In the genomic region with DNA sequence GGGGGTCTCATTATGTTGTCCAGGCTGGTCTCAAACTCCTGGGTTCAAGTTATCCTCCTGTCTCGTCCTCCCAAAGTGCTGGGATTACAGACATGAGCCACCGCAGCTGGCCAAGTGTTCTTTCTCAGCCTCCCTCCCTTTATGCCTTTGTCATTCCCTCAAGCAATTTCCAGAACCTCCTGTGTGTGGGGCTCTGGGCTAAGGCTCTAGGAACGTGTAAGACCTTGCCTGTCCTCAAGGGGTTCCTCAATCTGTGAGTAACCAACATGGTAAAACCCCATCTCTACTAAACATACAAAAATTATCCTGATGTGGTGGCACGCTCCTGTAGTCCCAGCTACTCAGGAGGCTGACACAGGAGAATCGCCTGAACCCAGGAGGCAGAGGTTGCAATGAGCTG, we compare ENCODE assay signal across 1 cellular context.
TF ChIP-seq lines count a peak whose summit lies in the region.

No MANE protein-coding gene starts in this region.

TF ChIP-seq in GM12878, 131 proteins besides CTCF, POLR2A, EP300 and RAD21:
- TF ChIP-seq NFXL1 (IDR thresholded peaks at IDR 0.05; ENCODE audit: borderline replicate concordance) (no peak), MTA3 (IDR thresholded peaks at IDR 0.05; ENCODE audit: borderline replicate concordance, low read length) (no peak), CREB1 (IDR thresholded peaks at IDR 0.05; ENCODE audit: low read depth) (no peak), IRF3 (IDR thresholded peaks at IDR 0.05) (no peak), BRCA1 (IDR thresholded peaks at IDR 0.05; ENCODE audit: low read depth, low read length) (no peak), SREBF2 (IDR thresholded peaks at IDR 0.05; ENCODE audit: low read length) (no peak), MYC (IDR thresholded peaks at IDR 0.05; ENCODE audit: insufficient read depth, insufficient read length, insufficient replicate concordance, low read length, severe bottlenecking) (no peak), RBBP5 (conservative IDR thresholded peaks at IDR 0.05) (no peak), NR2C2 (IDR thresholded peaks at IDR 0.05; ENCODE audit: borderline replicate concordance, control insufficient read depth, insufficient read length, low read depth) (no peak), ZZZ3 (IDR thresholded peaks at IDR 0.05; ENCODE audit: control insufficient read depth, insufficient read length, low read depth) (no peak), KAT2A (conservative IDR thresholded peaks at IDR 0.05; ENCODE audit: control insufficient read depth, low read depth, low read length) (no peak), ZNF384 (IDR thresholded peaks at IDR 0.05; ENCODE audit: borderline replicate concordance, low read depth, low read length) (no peak), FOXM1 (IDR thresholded peaks at IDR 0.05; ENCODE audit: low read depth, low read length) (no peak)
- TF ChIP-seq, protein P1, sequence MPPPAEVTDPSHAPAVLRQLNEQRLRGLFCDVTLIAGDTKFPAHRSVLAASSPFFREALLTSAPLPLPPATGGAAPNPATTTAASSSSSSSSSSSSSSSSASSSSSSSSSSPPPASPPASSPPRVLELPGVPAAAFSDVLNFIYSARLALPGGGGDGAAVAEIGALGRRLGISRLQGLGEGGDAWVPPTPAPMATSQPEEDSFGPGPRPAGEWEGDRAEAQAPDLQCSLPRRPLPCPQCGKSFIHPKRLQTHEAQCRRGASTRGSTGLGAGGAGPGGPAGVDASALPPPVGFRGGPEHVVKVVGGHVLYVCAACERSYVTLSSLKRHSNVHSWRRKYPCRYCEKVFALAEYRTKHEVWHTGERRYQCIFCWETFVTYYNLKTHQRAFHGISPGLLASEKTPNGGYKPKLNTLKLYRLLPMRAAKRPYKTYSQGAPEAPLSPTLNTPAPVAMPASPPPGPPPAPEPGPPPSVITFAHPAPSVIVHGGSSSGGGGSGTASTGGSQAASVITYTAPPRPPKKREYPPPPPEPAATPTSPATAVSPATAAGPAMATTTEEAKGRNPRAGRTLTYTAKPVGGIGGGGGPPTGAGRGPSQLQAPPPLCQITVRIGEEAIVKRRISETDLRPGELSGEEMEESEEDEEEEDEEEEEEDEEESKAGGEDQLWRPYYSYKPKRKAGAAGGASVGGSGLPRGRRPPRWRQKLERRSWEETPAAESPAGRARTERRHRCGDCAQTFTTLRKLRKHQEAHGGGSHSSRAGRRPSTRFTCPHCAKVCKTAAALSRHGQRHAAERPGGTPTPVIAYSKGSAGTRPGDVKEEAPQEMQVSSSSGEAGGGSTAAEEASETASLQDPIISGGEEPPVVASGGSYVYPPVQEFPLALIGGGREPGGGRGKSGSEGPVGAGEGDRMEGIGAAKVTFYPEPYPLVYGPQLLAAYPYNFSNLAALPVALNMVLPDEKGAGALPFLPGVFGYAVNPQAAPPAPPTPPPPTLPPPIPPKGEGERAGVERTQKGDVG (CRISPR knock-in tag; IDR thresholded peaks at IDR 0.05) = no peak
- TF ChIP-seq, protein P2, sequence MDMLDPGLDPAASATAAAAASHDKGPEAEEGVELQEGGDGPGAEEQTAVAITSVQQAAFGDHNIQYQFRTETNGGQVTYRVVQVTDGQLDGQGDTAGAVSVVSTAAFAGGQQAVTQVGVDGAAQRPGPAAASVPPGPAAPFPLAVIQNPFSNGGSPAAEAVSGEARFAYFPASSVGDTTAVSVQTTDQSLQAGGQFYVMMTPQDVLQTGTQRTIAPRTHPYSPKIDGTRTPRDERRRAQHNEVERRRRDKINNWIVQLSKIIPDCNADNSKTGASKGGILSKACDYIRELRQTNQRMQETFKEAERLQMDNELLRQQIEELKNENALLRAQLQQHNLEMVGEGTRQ (IDR thresholded peaks at IDR 0.05; ENCODE audit: borderline replicate concordance, low read depth, low read length) = no peak
- TF ChIP-seq, protein P3, sequence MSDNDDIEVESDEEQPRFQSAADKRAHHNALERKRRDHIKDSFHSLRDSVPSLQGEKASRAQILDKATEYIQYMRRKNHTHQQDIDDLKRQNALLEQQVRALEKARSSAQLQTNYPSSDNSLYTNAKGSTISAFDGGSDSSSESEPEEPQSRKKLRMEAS (IDR thresholded peaks at IDR 0.05; ENCODE audit: low read depth, low read length) = no peak
- TF ChIP-seq, protein P4, sequence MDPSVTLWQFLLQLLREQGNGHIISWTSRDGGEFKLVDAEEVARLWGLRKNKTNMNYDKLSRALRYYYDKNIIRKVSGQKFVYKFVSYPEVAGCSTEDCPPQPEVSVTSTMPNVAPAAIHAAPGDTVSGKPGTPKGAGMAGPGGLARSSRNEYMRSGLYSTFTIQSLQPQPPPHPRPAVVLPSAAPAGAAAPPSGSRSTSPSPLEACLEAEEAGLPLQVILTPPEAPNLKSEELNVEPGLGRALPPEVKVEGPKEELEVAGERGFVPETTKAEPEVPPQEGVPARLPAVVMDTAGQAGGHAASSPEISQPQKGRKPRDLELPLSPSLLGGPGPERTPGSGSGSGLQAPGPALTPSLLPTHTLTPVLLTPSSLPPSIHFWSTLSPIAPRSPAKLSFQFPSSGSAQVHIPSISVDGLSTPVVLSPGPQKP (IDR thresholded peaks at IDR 0.05; ENCODE audit: low read depth, low read length) = no peak
- TF ChIP-seq, protein P5, sequence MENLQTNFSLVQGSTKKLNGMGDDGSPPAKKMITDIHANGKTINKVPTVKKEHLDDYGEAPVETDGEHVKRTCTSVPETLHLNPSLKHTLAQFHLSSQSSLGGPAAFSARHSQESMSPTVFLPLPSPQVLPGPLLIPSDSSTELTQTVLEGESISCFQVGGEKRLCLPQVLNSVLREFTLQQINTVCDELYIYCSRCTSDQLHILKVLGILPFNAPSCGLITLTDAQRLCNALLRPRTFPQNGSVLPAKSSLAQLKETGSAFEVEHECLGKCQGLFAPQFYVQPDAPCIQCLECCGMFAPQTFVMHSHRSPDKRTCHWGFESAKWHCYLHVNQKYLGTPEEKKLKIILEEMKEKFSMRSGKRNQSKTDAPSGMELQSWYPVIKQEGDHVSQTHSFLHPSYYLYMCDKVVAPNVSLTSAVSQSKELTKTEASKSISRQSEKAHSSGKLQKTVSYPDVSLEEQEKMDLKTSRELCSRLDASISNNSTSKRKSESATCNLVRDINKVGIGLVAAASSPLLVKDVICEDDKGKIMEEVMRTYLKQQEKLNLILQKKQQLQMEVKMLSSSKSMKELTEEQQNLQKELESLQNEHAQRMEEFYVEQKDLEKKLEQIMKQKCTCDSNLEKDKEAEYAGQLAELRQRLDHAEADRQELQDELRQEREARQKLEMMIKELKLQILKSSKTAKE (IDR thresholded peaks at IDR 0.05; ENCODE audit: low read depth, poor library complexity, severe bottlenecking) = no peak
